Comparison of ENCODE assay signal across 1 cellular context in the genomic region with DNA sequence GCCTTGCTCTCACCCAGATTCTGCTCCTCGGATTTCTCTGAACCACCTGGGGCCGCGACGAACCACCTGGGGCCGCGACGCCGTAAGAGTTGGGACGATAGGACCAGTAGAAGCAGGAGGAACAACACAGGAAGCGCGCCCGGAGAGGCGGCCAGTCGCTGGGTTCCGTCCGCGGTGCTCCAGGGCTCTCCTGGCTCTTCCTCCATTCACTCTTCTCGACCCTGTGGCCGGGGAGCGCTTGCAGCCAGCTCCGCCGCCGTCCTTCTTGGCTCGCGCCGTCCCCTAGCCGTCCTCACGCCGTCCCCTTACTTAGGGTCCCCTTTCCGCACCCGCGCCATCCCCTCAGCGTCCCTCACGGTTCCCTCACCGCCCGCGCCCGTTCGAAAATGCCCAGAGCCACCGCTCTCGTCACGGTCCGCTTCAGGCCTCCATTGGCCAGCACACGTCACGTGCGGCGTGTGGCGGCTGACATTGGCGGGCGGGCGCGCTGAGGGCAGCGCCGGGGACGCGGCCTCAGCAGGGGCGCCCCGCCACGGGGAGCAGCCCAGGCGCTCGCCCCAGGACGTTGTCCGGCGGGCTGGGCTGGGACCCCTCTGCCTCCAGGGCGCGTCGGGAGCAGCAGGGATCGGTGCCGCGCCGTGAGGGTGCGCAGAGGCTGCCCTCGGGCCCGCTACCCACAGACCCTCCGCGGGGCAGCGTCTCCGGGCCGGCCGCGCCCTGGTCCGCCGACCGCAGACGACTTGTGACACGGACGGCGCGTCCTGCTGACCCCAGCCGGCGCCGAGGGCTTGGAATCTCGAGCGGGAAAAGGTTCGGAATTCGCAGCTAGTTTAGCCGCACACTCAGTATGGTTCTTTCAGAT.
A peak's percentile ranks its signal among the peaks of the same experiment; 100 is the strongest.
TF ChIP-seq lines count a peak whose summit lies in the region.

No MANE protein-coding gene starts in this region.

TF ChIP-seq in GM23338, 12 proteins besides CTCF, POLR2A, EP300 and RAD21:
- TF ChIP-seq, protein P1, sequence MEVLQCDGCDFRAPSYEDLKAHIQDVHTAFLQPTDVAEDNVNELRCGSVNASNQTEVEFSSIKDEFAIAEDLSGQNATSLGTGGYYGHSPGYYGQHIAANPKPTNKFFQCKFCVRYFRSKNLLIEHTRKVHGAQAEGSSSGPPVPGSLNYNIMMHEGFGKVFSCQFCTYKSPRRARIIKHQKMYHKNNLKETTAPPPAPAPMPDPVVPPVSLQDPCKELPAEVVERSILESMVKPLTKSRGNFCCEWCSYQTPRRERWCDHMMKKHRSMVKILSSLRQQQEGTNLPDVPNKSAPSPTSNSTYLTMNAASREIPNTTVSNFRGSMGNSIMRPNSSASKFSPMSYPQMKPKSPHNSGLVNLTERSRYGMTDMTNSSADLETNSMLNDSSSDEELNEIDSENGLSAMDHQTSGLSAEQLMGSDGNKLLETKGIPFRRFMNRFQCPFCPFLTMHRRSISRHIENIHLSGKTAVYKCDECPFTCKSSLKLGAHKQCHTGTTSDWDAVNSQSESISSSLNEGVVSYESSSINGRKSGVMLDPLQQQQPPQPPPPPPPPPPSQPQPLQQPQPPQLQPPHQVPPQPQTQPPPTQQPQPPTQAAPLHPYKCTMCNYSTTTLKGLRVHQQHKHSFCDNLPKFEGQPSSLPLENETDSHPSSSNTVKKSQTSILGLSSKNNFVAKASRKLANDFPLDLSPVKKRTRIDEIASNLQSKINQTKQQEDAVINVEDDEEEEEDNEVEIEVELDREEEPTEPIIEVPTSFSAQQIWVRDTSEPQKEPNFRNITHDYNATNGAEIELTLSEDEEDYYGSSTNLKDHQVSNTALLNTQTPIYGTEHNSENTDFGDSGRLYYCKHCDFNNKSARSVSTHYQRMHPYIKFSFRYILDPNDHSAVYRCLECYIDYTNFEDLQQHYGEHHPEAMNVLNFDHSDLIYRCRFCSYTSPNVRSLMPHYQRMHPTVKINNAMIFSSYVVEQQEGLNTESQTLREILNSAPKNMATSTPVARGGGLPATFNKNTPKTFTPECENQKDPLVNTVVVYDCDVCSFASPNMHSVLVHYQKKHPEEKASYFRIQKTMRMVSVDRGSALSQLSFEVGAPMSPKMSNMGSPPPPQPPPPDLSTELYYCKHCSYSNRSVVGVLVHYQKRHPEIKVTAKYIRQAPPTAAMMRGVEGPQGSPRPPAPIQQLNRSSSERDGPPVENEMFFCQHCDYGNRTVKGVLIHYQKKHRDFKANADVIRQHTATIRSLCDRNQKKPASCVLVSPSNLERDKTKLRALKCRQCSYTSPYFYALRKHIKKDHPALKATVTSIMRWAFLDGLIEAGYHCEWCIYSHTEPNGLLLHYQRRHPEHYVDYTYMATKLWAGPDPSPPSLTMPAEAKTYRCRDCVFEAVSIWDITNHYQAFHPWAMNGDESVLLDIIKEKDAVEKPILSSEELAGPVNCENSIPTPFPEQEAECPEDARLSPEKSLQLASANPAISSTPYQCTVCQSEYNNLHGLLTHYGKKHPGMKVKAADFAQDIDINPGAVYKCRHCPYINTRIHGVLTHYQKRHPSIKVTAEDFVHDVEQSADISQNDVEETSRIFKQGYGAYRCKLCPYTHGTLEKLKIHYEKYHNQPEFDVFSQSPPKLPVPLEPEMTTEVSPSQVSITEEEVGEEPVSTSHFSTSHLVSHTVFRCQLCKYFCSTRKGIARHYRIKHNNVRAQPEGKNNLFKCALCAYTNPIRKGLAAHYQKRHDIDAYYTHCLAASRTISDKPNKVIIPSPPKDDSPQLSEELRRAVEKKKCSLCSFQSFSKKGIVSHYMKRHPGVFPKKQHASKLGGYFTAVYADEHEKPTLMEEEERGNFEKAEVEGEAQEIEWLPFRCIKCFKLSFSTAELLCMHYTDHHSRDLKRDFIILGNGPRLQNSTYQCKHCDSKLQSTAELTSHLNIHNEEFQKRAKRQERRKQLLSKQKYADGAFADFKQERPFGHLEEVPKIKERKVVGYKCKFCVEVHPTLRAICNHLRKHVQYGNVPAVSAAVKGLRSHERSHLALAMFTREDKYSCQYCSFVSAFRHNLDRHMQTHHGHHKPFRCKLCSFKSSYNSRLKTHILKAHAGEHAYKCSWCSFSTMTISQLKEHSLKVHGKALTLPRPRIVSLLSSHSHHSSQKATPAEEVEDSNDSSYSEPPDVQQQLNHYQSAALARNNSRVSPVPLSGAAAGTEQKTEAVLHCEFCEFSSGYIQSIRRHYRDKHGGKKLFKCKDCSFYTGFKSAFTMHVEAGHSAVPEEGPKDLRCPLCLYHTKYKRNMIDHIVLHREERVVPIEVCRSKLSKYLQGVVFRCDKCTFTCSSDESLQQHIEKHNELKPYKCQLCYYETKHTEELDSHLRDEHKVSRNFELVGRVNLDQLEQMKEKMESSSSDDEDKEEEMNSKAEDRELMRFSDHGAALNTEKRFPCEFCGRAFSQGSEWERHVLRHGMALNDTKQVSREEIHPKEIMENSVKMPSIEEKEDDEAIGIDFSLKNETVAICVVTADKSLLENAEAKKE (CRISPR knock-in tag; IDR thresholded peaks at IDR 0.05), result no peak
- TF ChIP-seq, protein P2, sequence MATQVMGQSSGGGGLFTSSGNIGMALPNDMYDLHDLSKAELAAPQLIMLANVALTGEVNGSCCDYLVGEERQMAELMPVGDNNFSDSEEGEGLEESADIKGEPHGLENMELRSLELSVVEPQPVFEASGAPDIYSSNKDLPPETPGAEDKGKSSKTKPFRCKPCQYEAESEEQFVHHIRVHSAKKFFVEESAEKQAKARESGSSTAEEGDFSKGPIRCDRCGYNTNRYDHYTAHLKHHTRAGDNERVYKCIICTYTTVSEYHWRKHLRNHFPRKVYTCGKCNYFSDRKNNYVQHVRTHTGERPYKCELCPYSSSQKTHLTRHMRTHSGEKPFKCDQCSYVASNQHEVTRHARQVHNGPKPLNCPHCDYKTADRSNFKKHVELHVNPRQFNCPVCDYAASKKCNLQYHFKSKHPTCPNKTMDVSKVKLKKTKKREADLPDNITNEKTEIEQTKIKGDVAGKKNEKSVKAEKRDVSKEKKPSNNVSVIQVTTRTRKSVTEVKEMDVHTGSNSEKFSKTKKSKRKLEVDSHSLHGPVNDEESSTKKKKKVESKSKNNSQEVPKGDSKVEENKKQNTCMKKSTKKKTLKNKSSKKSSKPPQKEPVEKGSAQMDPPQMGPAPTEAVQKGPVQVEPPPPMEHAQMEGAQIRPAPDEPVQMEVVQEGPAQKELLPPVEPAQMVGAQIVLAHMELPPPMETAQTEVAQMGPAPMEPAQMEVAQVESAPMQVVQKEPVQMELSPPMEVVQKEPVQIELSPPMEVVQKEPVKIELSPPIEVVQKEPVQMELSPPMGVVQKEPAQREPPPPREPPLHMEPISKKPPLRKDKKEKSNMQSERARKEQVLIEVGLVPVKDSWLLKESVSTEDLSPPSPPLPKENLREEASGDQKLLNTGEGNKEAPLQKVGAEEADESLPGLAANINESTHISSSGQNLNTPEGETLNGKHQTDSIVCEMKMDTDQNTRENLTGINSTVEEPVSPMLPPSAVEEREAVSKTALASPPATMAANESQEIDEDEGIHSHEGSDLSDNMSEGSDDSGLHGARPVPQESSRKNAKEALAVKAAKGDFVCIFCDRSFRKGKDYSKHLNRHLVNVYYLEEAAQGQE (IDR thresholded peaks at IDR 0.05; ENCODE audit: unreplicated experiment), result no peak
- TF ChIP-seq CREB1 (CRISPR knock-in tag; IDR thresholded peaks at IDR 0.05; ENCODE audit: low read depth), result peak; percentile 77
- TF ChIP-seq JUNB (IDR thresholded peaks at IDR 0.05; ENCODE audit: unreplicated experiment), result no peak
- TF ChIP-seq POLR2AphosphoS5 (IDR thresholded peaks at IDR 0.05; ENCODE audit: low read depth), result peak; percentile 98
- TF ChIP-seq, protein P3, sequence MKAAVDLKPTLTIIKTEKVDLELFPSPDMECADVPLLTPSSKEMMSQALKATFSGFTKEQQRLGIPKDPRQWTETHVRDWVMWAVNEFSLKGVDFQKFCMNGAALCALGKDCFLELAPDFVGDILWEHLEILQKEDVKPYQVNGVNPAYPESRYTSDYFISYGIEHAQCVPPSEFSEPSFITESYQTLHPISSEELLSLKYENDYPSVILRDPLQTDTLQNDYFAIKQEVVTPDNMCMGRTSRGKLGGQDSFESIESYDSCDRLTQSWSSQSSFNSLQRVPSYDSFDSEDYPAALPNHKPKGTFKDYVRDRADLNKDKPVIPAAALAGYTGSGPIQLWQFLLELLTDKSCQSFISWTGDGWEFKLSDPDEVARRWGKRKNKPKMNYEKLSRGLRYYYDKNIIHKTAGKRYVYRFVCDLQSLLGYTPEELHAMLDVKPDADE (IDR thresholded peaks at IDR 0.05), result no peak
- TF ChIP-seq EZH2 (IDR thresholded peaks at IDR 0.05; ENCODE audit: low read depth, unreplicated experiment), result peak; percentile 25
TF ChIP-seq in GM23338: peak in this region for 3.
